ENCODE assay signal across 8 cellular contexts in the genomic region with DNA sequence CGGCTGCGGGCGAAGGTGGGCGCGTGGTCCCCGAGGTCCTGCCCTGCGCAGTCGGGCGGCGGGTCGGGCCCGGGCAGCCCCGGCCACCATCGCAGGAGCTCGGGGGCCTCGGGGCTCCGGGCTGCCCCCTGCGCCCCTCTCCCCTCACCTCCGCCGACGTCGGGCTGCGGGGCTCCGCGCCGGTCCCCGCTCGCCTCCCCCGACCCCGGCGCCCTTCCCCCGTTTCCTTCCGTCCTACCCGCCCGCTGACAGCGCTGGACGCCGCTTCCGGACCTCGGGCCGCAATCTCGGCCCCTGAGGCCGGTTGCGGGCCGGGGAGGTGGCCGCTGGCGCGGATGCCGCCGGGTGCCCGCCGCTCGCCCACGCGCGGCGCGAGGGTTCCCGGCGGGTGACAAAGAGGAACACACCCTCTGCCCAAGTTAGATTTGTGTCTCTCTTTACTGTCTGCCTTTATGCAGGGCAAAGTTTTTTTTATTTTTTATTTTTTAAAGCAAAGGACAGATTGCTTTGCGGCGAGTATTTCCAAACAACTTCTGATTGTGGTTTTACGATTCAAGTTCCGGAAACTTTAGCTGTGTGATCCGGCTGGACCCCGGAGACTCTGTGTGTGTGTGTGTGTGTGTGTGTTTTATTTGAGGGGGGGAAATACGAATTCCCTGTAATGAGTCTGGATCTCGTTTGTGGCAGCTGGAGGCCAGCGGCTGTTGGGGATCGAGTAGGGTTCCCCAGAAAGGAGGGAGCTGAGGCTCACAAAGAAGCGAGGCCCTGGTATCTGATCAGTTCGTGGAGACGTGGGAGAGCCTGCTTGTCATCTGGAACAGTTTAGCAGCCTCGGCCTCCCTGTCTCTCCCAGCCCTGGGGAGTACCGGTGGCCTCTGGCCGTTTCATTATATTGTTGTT. TPM values are rescaled to one million over a fixed set of nuclear protein-coding genes. Genes with fewer than 3 reads are reported as not detected.
A peak's percentile ranks its signal among the peaks of the same experiment; 100 is the strongest.
DNase-seq lines count a peak whose midpoint lies in the region; ATAC-seq, FAIRE-seq and TF ChIP-seq lines count a peak whose summit lies in the region.

No MANE protein-coding gene starts in this region.

- H4K20me1 ChIP-seq in HepG2 (ENCODE audit: insufficient read depth, low read length), result peaks cover 40% of the 10 kb centered on the region

- BruUV-seq in HepG2 (replicated peaks; lab: Mats Ljungman, UMichigan), result TSS peak; percentile 55

- DNase-seq in AG04450 (ENCODE audit: low read depth, low spot score) (no peak), NB4 (ENCODE audit: low read depth) (peak; percentile 47), cerebellum (ENCODE audit: low spot score) (peak; percentile 10), HepG2 (ENCODE audit: low spot score) (no peak), tibial nerve (ENCODE audit: low spot score in 2 of 2) (peak in 1 of 2 donors; percentile 15), NCI-H2227 treated with DMSO at 0.1 percent for 48 hours (lab: John Stamatoyannopoulos, UW) (no peak)

- peak overlapping the region; percentile 75 for H3K4me3 ChIP-seq in AG04450 (ENCODE audit: low read depth, low read length)
- H3K4me3 ChIP-seq in NB4 (ENCODE audit: low read depth, low read length), result no peak overlapping the region
- peak overlapping the region; percentile 82 to 98 (median 92) for H3K4me3 ChIP-seq in HepG2 (replicated peaks in 1 of 3; ENCODE audit: insufficient read depth in 1 of 3, low read depth in 2 of 3, low read length in 3 of 3)
- H3K4me3 ChIP-seq in tibial nerve, result peak overlapping the region; percentile 39 to 72 (median 52)

- TF ChIP-seq POLR2A in NB4 (IDR thresholded peaks at IDR 0.05; ENCODE audit: extremely low read depth, insufficient read length), result no peak
- peak in 1 of 2 experiments; percentile 7; a peak in 1 of 4 replicates for TF ChIP-seq POLR2A in HepG2 (IDR thresholded peaks at IDR 0.05; ENCODE audit: insufficient read depth in 1 of 2, low read depth in 2 of 2, low read length in 2 of 2)
- TF ChIP-seq POLR2A in tibial nerve (IDR thresholded peaks at IDR 0.05), result no peak

- under 1% methylated on average over 22 of the region's 76 CpGs for WGBS in HepG2 (ENCODE audit: low lambda C conversion rate)
- WGBS in tibial nerve, 2 donors, result 1 to 2% methylated on average over 51 to 56 of the region's 76 CpGs

- FAIRE-seq in HepG2 (lab: Jason Lieb, UNC), result no peak

- H3K9me3 ChIP-seq in AG04450 (ENCODE audit: control insufficient read depth, insufficient read depth, low read length), result peaks cover 4% of the 10 kb centered on the region; the same call in 1 of the 2 replicates
- no peaks in the 10 kb centered on the region for H3K9me3 ChIP-seq in HepG2 (ENCODE audit: low read length)
- H3K9me3 ChIP-seq in tibial nerve, result no peaks in the 10 kb centered on the region

- H2AFZ ChIP-seq in HepG2 (ENCODE audit: low read length), result no peak overlapping the region

- H3K9ac ChIP-seq in HepG2 (ENCODE audit: insufficient read depth, low read depth, low read length), result peak overlapping the region; percentile 90

- H3K36me3 ChIP-seq in HepG2 (replicated peaks in 1 of 2; ENCODE audit: control insufficient read depth in 1 of 2, insufficient read depth in 2 of 2, low read length in 2 of 2), result peaks cover 0 to 5% of the 10 kb centered on the region in 2 experiments; a peak in 1 of 5 replicates
- no peaks in the 10 kb centered on the region for H3K36me3 ChIP-seq in tibial nerve

- H3K27me3 ChIP-seq in AG04450 (ENCODE audit: control insufficient read depth, insufficient read depth, low read length) (no peaks in the 10 kb centered on the region), HepG2 (ENCODE audit: control insufficient read depth in 1 of 2, insufficient read depth in 2 of 2, low read length in 2 of 2) (no peaks in the 10 kb centered on the region; a peak in 1 of 5 replicates), tibial nerve (no peaks in the 10 kb centered on the region)

- CTCF ChIA-PET in AG04450 (lab: Charles Lee) (no interaction called here), HepG2 (lab: Yijun Ruan, JAX; ENCODE audit: low intra/inter-chr PET ratio, low total read pairs) (no interaction called here)

- H3K4me1 ChIP-seq in HepG2 (ENCODE audit: insufficient read depth, low read length) (peaks cover 49% of the 10 kb centered on the region), tibial nerve (peaks cover 0 to 25% (median 0%) of the 10 kb centered on the region in 4 donors)

- POLR2A ChIA-PET in AG04450 (lab: Yijun Ruan, JAX) (interaction anchor here (1.2 kb wide), 1 partner anchor 30 kb away, joined by 3 read pairs; no protein-coding TSS in a partner anchor), HepG2 (lab: Yijun Ruan, JAX) (interaction anchor here (1.6 to 2.0 kb wide), 2 partner anchors 17 to 122 kb away, joined by 4 to 7 read pairs; no protein-coding TSS in a partner anchor)

- intact Hi-C loops in HepG2 (cut with micrococcal nuclease; ENCODE audit: unreplicated experiment), result loop anchor here (1.0 to 10.0 kb wide), 3 partner anchors 206 to 289 kb away; no protein-coding TSS in a partner anchor

- TF ChIP-seq EP300 in HepG2 (IDR thresholded peaks at IDR 0.05; ENCODE audit: low read depth in 2 of 2, low read length in 2 of 2) (no peak), HepG2 (CRISPR knock-in tag; IDR thresholded peaks at IDR 0.05; ENCODE audit: borderline replicate concordance) (no peak), tibial nerve (IDR thresholded peaks at IDR 0.05) (no peak)

- no peak for TF ChIP-seq RAD21 in HepG2 (CRISPR knock-in tag; IDR thresholded peaks at IDR 0.05)

- H3K4me2 ChIP-seq in HepG2 (ENCODE audit: low read depth, low read length), result peak overlapping the region; percentile 86

- ATAC-seq in GM18907 (IDR thresholded peaks at IDR 0.05; ENCODE audit: unreplicated experiment) (peak; percentile 10), HepG2 (no peak), HG03378 (IDR thresholded peaks at IDR 0.05; ENCODE audit: unreplicated experiment) (no peak)

- H3K27ac ChIP-seq in AG04450 (ENCODE audit: low read depth, low read length), result peak overlapping the region; percentile 39
- H3K27ac ChIP-seq in HepG2 (ENCODE audit: extremely low read length, insufficient read depth, low read length), result peak overlapping the region; percentile 83
- peak overlapping the region in 2 of 4 donors; percentile 50 to 68 for H3K27ac ChIP-seq in tibial nerve

- TF ChIP-seq CTCF in AG04450 (IDR thresholded peaks at IDR 0.05; ENCODE audit: low read depth, low read length), result no peak
- TF ChIP-seq CTCF in NB4 (IDR thresholded peaks at IDR 0.05; ENCODE audit: low read depth, low read length), result no peak
- TF ChIP-seq CTCF in HepG2 (CRISPR knock-in tag; IDR thresholded peaks at IDR 0.05), result no peak
- TF ChIP-seq CTCF in tibial nerve (IDR thresholded peaks at IDR 0.05), result no peak

- in situ Hi-C loops in HepG2 (cut with HindIII; ENCODE audit: extremely low pct_ligation_motif_present, low pct_unique_long_range_greater_than_20kb), result loop anchor here (10.0 kb wide), 1 partner anchor 131 kb away; no protein-coding TSS in a partner anchor

- H3K79me2 ChIP-seq in HepG2 (ENCODE audit: insufficient read depth, low read length), result peaks cover 60% of the 10 kb centered on the region

RNA-seq across cellular contexts. Expression of a gene that starts 1.0 kb away (rescaled TPM):
- 76.4 and 83.0 TPM in 2 replicates for polyA plus RNA-seq in AG04450 (2011; rRNA removed)
- 117 and 153 TPM in 2 replicates for polyA minus RNA-seq in AG04450 (2011; rRNA and poly(A)+ RNA removed)
- total RNA-seq in cerebellum, result 106 TPM
- 70.1 and 70.6 TPM in 2 replicates for total RNA-seq in HepG2 (2016; rRNA removed; fragmentation: Illumina TruSeq; extraction: Trizol)
- total RNA-seq in HepG2 (2016; cell fraction: cytosol; rRNA removed; fragmentation: Illumina TruSeq; extraction: Trizol; ENCODE audit: low read depth), result 91.6 and 94.1 TPM in 2 replicates
- 64.4 and 75.8 TPM in 2 replicates for total RNA-seq in HepG2 (2016; cell fraction: insoluble cytoplasmic fraction; rRNA removed; fragmentation: Illumina TruSeq; extraction: Trizol)
- 122 and 143 TPM in 2 replicates for total RNA-seq in HepG2 (2016; cell fraction: membrane; rRNA removed; fragmentation: Illumina TruSeq; extraction: Trizol)
- 136 and 157 TPM in 2 replicates for total RNA-seq in HepG2 (2016; cell fraction: nucleus; rRNA removed; fragmentation: Illumina TruSeq; extraction: Trizol)
- 109 and 126 TPM in 2 replicates for polyA plus RNA-seq in HepG2 (2011; rRNA removed)
- polyA plus RNA-seq in HepG2 (2011; cell fraction: cytosol; rRNA removed), result 71.5 and 112 TPM in 2 replicates
- 463 and 562 TPM in 2 replicates for polyA plus RNA-seq in HepG2 (2011; cell fraction: nucleus; rRNA removed)
- polyA plus RNA-seq in HepG2 (2012), result 322 and 394 TPM in 2 replicates
- polyA plus RNA-seq in HepG2 (2016; cell fraction: cytosol; fragmentation: Illumina TruSeq; extraction: Trizol; ENCODE audit: low read depth), result 109 and 112 TPM in 2 replicates
- 77.6 and 113 TPM in 2 replicates for polyA plus RNA-seq in HepG2 (2016; cell fraction: insoluble cytoplasmic fraction; fragmentation: Illumina TruSeq; extraction: Trizol; ENCODE audit: low read depth)
- polyA plus RNA-seq in HepG2 (2016; cell fraction: membrane; fragmentation: Illumina TruSeq; extraction: Trizol; ENCODE audit: low read depth), result 192 and 207 TPM in 2 replicates
- 224 and 256 TPM in 2 replicates for polyA plus RNA-seq in HepG2 (2016; cell fraction: nucleus; fragmentation: Illumina TruSeq; extraction: Trizol; ENCODE audit: insufficient read depth, low read depth)
- 0.68 and 162 TPM in 2 replicates for polyA minus RNA-seq in HepG2 (2011; rRNA and poly(A)+ RNA removed; ENCODE audit: low replicate concordance)
- 152 and 206 TPM in 2 replicates for polyA minus RNA-seq in HepG2 (2011; cell fraction: cytosol; rRNA and poly(A)+ RNA removed)
- polyA minus RNA-seq in HepG2 (2011; cell fraction: nucleus; rRNA and poly(A)+ RNA removed), result 598 and 660 TPM in 2 replicates
- 10 to 100 TPM; 21.4 to 28.5 (median 24.9) TPM for total RNA-seq in tibial nerve

RNA-seq across cellular contexts. Expression of a gene that starts 33.2 kb away (rescaled TPM):
- not detected in 2 replicates for polyA plus RNA-seq in AG04450 (2011; rRNA removed)
- not detected in 2 replicates for polyA minus RNA-seq in AG04450 (2011; rRNA and poly(A)+ RNA removed)
- total RNA-seq in cerebellum, result not detected
- not detected in 2 replicates for total RNA-seq in HepG2 (2016; rRNA removed; fragmentation: Illumina TruSeq; extraction: Trizol)
- total RNA-seq in HepG2 (2016; cell fraction: cytosol; rRNA removed; fragmentation: Illumina TruSeq; extraction: Trizol; ENCODE audit: low read depth), result not detected in 2 replicates
- total RNA-seq in HepG2 (2016; cell fraction: insoluble cytoplasmic fraction; rRNA removed; fragmentation: Illumina TruSeq; extraction: Trizol), result not detected in 2 replicates
- total RNA-seq in HepG2 (2016; cell fraction: membrane; rRNA removed; fragmentation: Illumina TruSeq; extraction: Trizol), result not detected in 2 replicates
- total RNA-seq in HepG2 (2016; cell fraction: nucleus; rRNA removed; fragmentation: Illumina TruSeq; extraction: Trizol), result not detected in 2 replicates
- not detected in 2 replicates for polyA plus RNA-seq in HepG2 (2011; rRNA removed)
- not detected in 2 replicates for polyA plus RNA-seq in HepG2 (2011; cell fraction: cytosol; rRNA removed)
- not detected in 2 replicates for polyA plus RNA-seq in HepG2 (2011; cell fraction: nucleus; rRNA removed)
- polyA plus RNA-seq in HepG2 (2012), result 0.15 TPM in 1 of 2 replicates, not detected in the other
- polyA plus RNA-seq in HepG2 (2016; cell fraction: cytosol; fragmentation: Illumina TruSeq; extraction: Trizol; ENCODE audit: low read depth), result not detected in 2 replicates
- not detected in 2 replicates for polyA plus RNA-seq in HepG2 (2016; cell fraction: insoluble cytoplasmic fraction; fragmentation: Illumina TruSeq; extraction: Trizol; ENCODE audit: low read depth)
- not detected in 2 replicates for polyA plus RNA-seq in HepG2 (2016; cell fraction: membrane; fragmentation: Illumina TruSeq; extraction: Trizol; ENCODE audit: low read depth)
- not detected in 2 replicates for polyA plus RNA-seq in HepG2 (2016; cell fraction: nucleus; fragmentation: Illumina TruSeq; extraction: Trizol; ENCODE audit: insufficient read depth, low read depth)
- not detected in 2 replicates for polyA minus RNA-seq in HepG2 (2011; rRNA and poly(A)+ RNA removed; ENCODE audit: low replicate concordance)
- not detected in 2 replicates for polyA minus RNA-seq in HepG2 (2011; cell fraction: cytosol; rRNA and poly(A)+ RNA removed)
- not detected in 2 replicates for polyA minus RNA-seq in HepG2 (2011; cell fraction: nucleus; rRNA and poly(A)+ RNA removed)
- not detected for total RNA-seq in tibial nerve

Comparison
In these comparisons a context has a peak if more than half of its experiments do, and no peak if none do; other contexts are left out.
1. DNase-seq: peak in NB4 (single experiment) and cerebellum (single experiment); none in AG04450 (single experiment), HepG2 (single experiment) and NCI-H2227 treated with DMSO at 0.1 percent for 48 hours (single experiment).